13 cellular contexts compared by ENCODE assay signal in the genomic region with DNA sequence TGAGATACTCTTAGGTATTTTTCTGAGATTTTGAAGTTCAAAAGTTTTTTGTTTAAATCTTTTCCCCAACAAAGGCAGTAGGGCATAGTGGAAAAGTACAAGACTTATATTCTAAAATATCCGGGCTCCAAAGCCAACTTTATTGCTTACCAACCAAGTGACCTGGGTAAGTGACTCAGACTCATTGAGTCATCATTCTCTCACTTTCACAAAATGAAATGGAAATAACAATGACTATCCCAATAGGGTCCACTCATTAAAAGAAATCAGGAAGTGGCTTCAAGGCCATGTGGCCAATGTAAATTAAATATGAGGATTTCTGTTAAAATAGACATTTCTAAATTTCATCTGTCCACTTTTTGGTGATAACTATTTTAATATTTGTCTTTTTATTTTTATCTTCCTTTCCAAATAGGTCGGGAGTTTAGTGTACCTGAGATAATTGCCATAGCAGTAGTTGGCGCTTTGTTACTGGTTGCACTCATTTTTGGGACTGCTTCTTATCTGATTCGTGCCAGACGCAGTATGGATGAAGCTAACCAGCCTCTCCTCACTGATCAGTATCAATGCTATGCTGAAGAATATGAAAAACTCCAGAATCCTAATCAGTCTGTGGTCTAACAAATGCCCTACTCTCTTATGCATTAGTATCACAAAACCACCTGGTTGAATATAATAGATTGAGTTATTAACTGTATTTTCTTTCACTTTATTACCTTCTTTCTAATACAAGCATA. TPM values are rescaled to one million over a fixed set of nuclear protein-coding genes. Genes with fewer than 3 reads are reported as not detected.
DNase-seq lines count a peak whose midpoint lies in the region; ATAC-seq, FAIRE-seq and TF ChIP-seq lines count a peak whose summit lies in the region.
"Had no signal": no experiment of that assay in that cellular context is flagged by ENCODE, and none has a peak within 500 bp of the region (broad histone marks: within the 10 kb centered on the region; RNA-seq: fewer than 3 reads in every experiment).

No MANE protein-coding gene starts in this region.

- TF ChIP-seq CTCF in PC-3 (conservative IDR thresholded peaks at IDR 0.05; ENCODE audit: low read depth, low read length) (no peak), mucosa of descending colon (IDR thresholded peaks at IDR 0.05) (no peak), kidney (IDR thresholded peaks at IDR 0.05; ENCODE audit: borderline replicate concordance, extremely low read depth, insufficient read depth) (no peak), thyroid gland (IDR thresholded peaks at IDR 0.05) (no peak)

- H3K4me3 ChIP-seq in PC-3 (ENCODE audit: low read length): no peak overlapping the region
- no peak overlapping the region for H3K4me3 ChIP-seq in mucosa of descending colon
- no peak overlapping the region for H3K4me3 ChIP-seq in kidney (ENCODE audit: low read length in 2 of 2)
- no peak overlapping the region for H3K4me3 ChIP-seq in thyroid gland (replicated peaks in 1 of 3)
- H3K4me3 ChIP-seq: heart left ventricle, lung, psoas muscle had no signal

- peaks cover 35% of the 10 kb centered on the region for H3K4me1 ChIP-seq in PC-3 (ENCODE audit: insufficient read depth, low read length)
- H3K4me1 ChIP-seq in mucosa of descending colon (ENCODE audit: low read depth): no peaks in the 10 kb centered on the region
- no peaks in the 10 kb centered on the region for H3K4me1 ChIP-seq in kidney (ENCODE audit: control insufficient read depth in 1 of 2, insufficient read depth in 1 of 2, low read depth in 1 of 2, low read length in 2 of 2)
- H3K4me1 ChIP-seq in thyroid gland: no peaks in the 10 kb centered on the region
- H3K4me1 ChIP-seq: psoas muscle had no signal

- no peaks in the 10 kb centered on the region for H3K36me3 ChIP-seq in PC-3 (ENCODE audit: low read depth, low read length)
- no peaks in the 10 kb centered on the region for H3K36me3 ChIP-seq in mucosa of descending colon (ENCODE audit: low read depth)
- H3K36me3 ChIP-seq in kidney (ENCODE audit: control insufficient read depth in 1 of 2, insufficient read depth in 2 of 2, low read length in 2 of 2): no peaks in the 10 kb centered on the region
- no peaks in the 10 kb centered on the region for H3K36me3 ChIP-seq in thyroid gland

- POLR2A ChIA-PET in PC-3 (lab: Charles Lee; ENCODE audit: unreplicated experiment): no interaction called here

- peak overlapping the region; percentile 45 for H2AFZ ChIP-seq in PC-3 (ENCODE audit: low read length)

- H3K9ac ChIP-seq in PC-3 (ENCODE audit: low read length): peak overlapping the region; percentile 52
- H3K9ac ChIP-seq in kidney (ENCODE audit: low read length in 2 of 2): no peak overlapping the region

- TF ChIP-seq POLR2A in thyroid gland (IDR thresholded peaks at IDR 0.05): no peak

- 86 to 91% methylated on average over 5 of the region's 5 CpGs for whole genome bisulfite sequencing in thyroid gland, 2 donors

- H3K27ac ChIP-seq in PC-3 (ENCODE audit: low read length) (peak overlapping the region; percentile 84), kidney (ENCODE audit: low read depth in 2 of 2, low read length in 2 of 2) (no peak overlapping the region), thyroid gland (no peak overlapping the region)
- H3K27ac ChIP-seq: heart left ventricle, psoas muscle had no signal

- no TSS peak for BruUV-seq in PC-3 (replicated peaks; lab: Mats Ljungman, UMichigan)

- FAIRE-seq in kidney (lab: Jason Lieb, UNC): no peak

- peak; percentile 73 for DNase-seq in EL
- peak; percentile 86 for DNase-seq in PC-3
- DNase-seq in dermis blood vessel endothelial cell: peak; percentile 83
- no peak for DNase-seq in mucosa of descending colon
- DNase-seq in globus pallidus (ENCODE audit: low spot score): no peak
- no peak for DNase-seq in kidney
- no peak for DNase-seq in thyroid gland
- DNase-seq: CD8-positive, alpha-beta T cell; heart left ventricle; NCI-H1930; psoas muscle had no signal

- H3K9me2 ChIP-seq in PC-3 (replicated peaks; ENCODE audit: low read length): no peaks in the 10 kb centered on the region

- H4K20me1 ChIP-seq in PC-3 (ENCODE audit: low read length): no peaks in the 10 kb centered on the region

- ATAC-seq in PC-3: peak; percentile 68
- ATAC-seq in mucosa of descending colon: peak; percentile 46
- no peak for ATAC-seq in GM21723 (IDR thresholded peaks at IDR 0.05; ENCODE audit: unreplicated experiment)
- ATAC-seq: CD8-positive, alpha-beta T cell; heart left ventricle; psoas muscle had no signal

- peak overlapping the region; percentile 42 for H3K4me2 ChIP-seq in PC-3 (ENCODE audit: low read length)

- CTCF ChIA-PET in PC-3 (lab: Charles Lee): no interaction called here

- H3K9me3 ChIP-seq in PC-3 (ENCODE audit: low read length) (no peaks in the 10 kb centered on the region), mucosa of descending colon (no peaks in the 10 kb centered on the region), kidney (ENCODE audit: control insufficient read depth in 1 of 2, low read length in 2 of 2) (no peaks in the 10 kb centered on the region), thyroid gland (no peaks in the 10 kb centered on the region)
- H3K9me3 ChIP-seq: heart left ventricle, psoas muscle had no signal

- H3K27me3 ChIP-seq in PC-3 (ENCODE audit: low read length) (no peaks in the 10 kb centered on the region), thyroid gland (no peaks in the 10 kb centered on the region)
- H3K27me3 ChIP-seq: heart left ventricle had no signal

- no peaks in the 10 kb centered on the region for H3F3A ChIP-seq in PC-3 (ENCODE audit: low read length, unreplicated experiment)

- intact Hi-C loops in PC-3 (cut with micrococcal nuclease): no loop called here
- intact Hi-C loops in mucosa of descending colon (cut with DNase I, micrococcal nuclease): no loop called here
- intact Hi-C loops in kidney (cut with DNase I): no loop called here
- intact Hi-C loops in thyroid gland (cut with DNase I): no loop called here

- no peaks in the 10 kb centered on the region for H3K79me2 ChIP-seq in PC-3 (ENCODE audit: low read length)

RNA-seq across cellular contexts. Expression of a gene that starts 15.5 kb away (rescaled TPM):
- total RNA-seq in PC-3 (2014; rRNA removed): 0.22 TPM in 1 of 2 replicates, not detected in the other
- total RNA-seq in dermis blood vessel endothelial cell: 0.23 and 0.85 TPM in 2 replicates
- 1 to 10 TPM in 1 of 3 donors, under 1 TPM in 1, not detected in 1; 0.23 to 1.7 TPM for total RNA-seq in mucosa of descending colon
- total RNA-seq in kidney: 0.41 TPM
- polyA plus RNA-seq in kidney (ENCODE audit: insufficient read depth, low read depth, low replicate concordance): 10.0 TPM
- under 1 TPM in 1 of 4 donors, not detected in 3; 0.27 TPM for total RNA-seq in thyroid gland
- total RNA-seq: CD8-positive, alpha-beta T cell had no signal

Comparison
In these comparisons a context has a peak if more than half of its experiments do, and no peak if none do; other contexts are left out.
1. DNase-seq: peak in EL (single experiment), PC-3 (single experiment) and dermis blood vessel endothelial cell (single experiment); none in mucosa of descending colon (0 of 3), globus pallidus (single experiment), kidney (single experiment) and thyroid gland (0 of 2).